ENCODE assay signal across 1 cellular context in genomic region chr6:167827588-167828324, GRCh38.
A peak's percentile ranks its signal among the peaks of the same experiment; 100 is the strongest.
TF ChIP-seq lines count a peak whose summit lies in the region.

No MANE protein-coding gene starts in this region.

TF ChIP-seq in HepG2, 621 proteins besides CTCF, POLR2A, EP300 and RAD21 (continued from another document and continues in another):
- no peak for TF ChIP-seq ZNF407 (CRISPR knock-in tag; IDR thresholded peaks at IDR 0.05; ENCODE audit: not compliant biosample characterization)
- TF ChIP-seq XBP1 (CRISPR knock-in tag; IDR thresholded peaks at IDR 0.05) = no peak
- no peak for TF ChIP-seq PHB2 (IDR thresholded peaks at IDR 0.05; ENCODE audit: partially characterized antibody)
- TF ChIP-seq NONO (IDR thresholded peaks at IDR 0.05) = no peak
- peak; percentile 58; the same call in 1 of the 2 replicates for TF ChIP-seq NONO (CRISPR knock-in tag; conservative IDR thresholded peaks at IDR 0.05)
- no peak for TF ChIP-seq HNRNPK (IDR thresholded peaks at IDR 0.05; ENCODE audit: low read depth, low read length, poor library complexity, severe bottlenecking)
- 0 out of 2 replicates have a peak, but pooled peaks have one; percentile 28 for TF ChIP-seq KDM3A (CRISPR knock-in tag; IDR thresholded peaks at IDR 0.05; ENCODE audit: low read depth)
- TF ChIP-seq ZNF609 (CRISPR knock-in tag; IDR thresholded peaks at IDR 0.05; ENCODE audit: borderline replicate concordance) = peak; percentile 28; the same call in 1 of the 2 replicates
- TF ChIP-seq ZC3H13 (CRISPR knock-in tag; IDR thresholded peaks at IDR 0.05) = peak; percentile 57; the same call in 1 of the 2 replicates
- TF ChIP-seq ZNF460 (CRISPR knock-in tag; IDR thresholded peaks at IDR 0.05; ENCODE audit: borderline replicate concordance) = no peak
- 0 out of 2 replicates have a peak, but pooled peaks have one; percentile 57 for TF ChIP-seq ZNF746 (CRISPR knock-in tag; IDR thresholded peaks at IDR 0.05)
- TF ChIP-seq HNF4A (CRISPR knock-in tag; IDR thresholded peaks at IDR 0.05) = 0 out of 2 replicates have a peak, but pooled peaks have one; percentile 3
- TF ChIP-seq E2F1 (CRISPR knock-in tag; IDR thresholded peaks at IDR 0.05) = peak; percentile 58; the same call in 1 of the 2 replicates
- TF ChIP-seq RARA (CRISPR knock-in tag; IDR thresholded peaks at IDR 0.05) = no peak; the same call in 1 of the 2 replicates
- no peak for TF ChIP-seq MYPOP (CRISPR knock-in tag; IDR thresholded peaks at IDR 0.05)
- TF ChIP-seq ZBED4 (CRISPR knock-in tag; IDR thresholded peaks at IDR 0.05; ENCODE audit: borderline replicate concordance) = no peak
- TF ChIP-seq RELA (CRISPR knock-in tag; IDR thresholded peaks at IDR 0.05) = no peak
- TF ChIP-seq ZNF367 (CRISPR knock-in tag; IDR thresholded peaks at IDR 0.05; ENCODE audit: borderline replicate concordance) = peak; percentile 54; the same call in 1 of the 2 replicates
- no peak; the same call in 1 of the 2 replicates for TF ChIP-seq ZNF724P (CRISPR knock-in tag; IDR thresholded peaks at IDR 0.05; ENCODE audit: borderline replicate concordance)
- TF ChIP-seq ZMYM2 (CRISPR knock-in tag; IDR thresholded peaks at IDR 0.05) = no peak
- TF ChIP-seq SIN3B (IDR thresholded peaks at IDR 0.05; ENCODE audit: low read length) = no peak
- 0 out of 2 replicates have a peak, but pooled peaks have one; percentile 49 for TF ChIP-seq TP53 (CRISPR knock-in tag; conservative IDR thresholded peaks at IDR 0.05)
- TF ChIP-seq ZNF879 (CRISPR knock-in tag; IDR thresholded peaks at IDR 0.05) = no peak
- no peak for TF ChIP-seq ZSCAN12 (CRISPR knock-in tag; IDR thresholded peaks at IDR 0.05)
- no peak for TF ChIP-seq ZNF546 (CRISPR knock-in tag; conservative IDR thresholded peaks at IDR 0.05)
- peak; percentile 65; the same call in 1 of the 2 replicates for TF ChIP-seq ZNF790 (CRISPR knock-in tag; IDR thresholded peaks at IDR 0.05; ENCODE audit: borderline replicate concordance)
- no peak for TF ChIP-seq AHR (CRISPR knock-in tag; IDR thresholded peaks at IDR 0.05)
- TF ChIP-seq DNMT3B (CRISPR knock-in tag; conservative IDR thresholded peaks at IDR 0.05) = 0 out of 2 replicates have a peak, but pooled peaks have one; percentile 11
- no peak for TF ChIP-seq PCBP2 (optimal IDR thresholded peaks at IDR 0.05; ENCODE audit: low read depth, low read length, poor library complexity, severe bottlenecking)
- TF ChIP-seq TOE1 (CRISPR knock-in tag; IDR thresholded peaks at IDR 0.05) = no peak
- peak; percentile 73 for TF ChIP-seq PHF8 (CRISPR knock-in tag; IDR thresholded peaks at IDR 0.05)
- TF ChIP-seq ZNF235 (CRISPR knock-in tag; IDR thresholded peaks at IDR 0.05; ENCODE audit: borderline replicate concordance) = peak; percentile 40; the same call in 1 of the 2 replicates
- TF ChIP-seq JARID2 (CRISPR knock-in tag; IDR thresholded peaks at IDR 0.05; ENCODE audit: insufficient replicate concordance) = no peak
- no peak for TF ChIP-seq ZNF512B (CRISPR knock-in tag; IDR thresholded peaks at IDR 0.05; ENCODE audit: borderline replicate concordance)
- TF ChIP-seq HDAC1 (CRISPR knock-in tag; IDR thresholded peaks at IDR 0.05) = peak; percentile 63; the same call in 1 of the 2 replicates
- 0 out of 2 replicates have a peak, but pooled peaks have one; percentile 6 for TF ChIP-seq PAX8 (CRISPR knock-in tag; IDR thresholded peaks at IDR 0.05; ENCODE audit: borderline replicate concordance)
- no peak for TF ChIP-seq ZNF83 (CRISPR knock-in tag; IDR thresholded peaks at IDR 0.05; ENCODE audit: borderline replicate concordance)
- peak; percentile 59; the same call in 1 of the 2 replicates for TF ChIP-seq KDM5A (IDR thresholded peaks at IDR 0.05; ENCODE audit: borderline replicate concordance, low read length)
